ENCODE assay signal across 17 cellular contexts in genomic region chr5:76622076-76622475, GRCh38. TPM values are rescaled to one million over a fixed set of nuclear protein-coding genes. Genes with fewer than 3 reads are reported as not detected.
DNase-seq lines count a peak whose midpoint lies in the region; ATAC-seq and TF ChIP-seq lines count a peak whose summit lies in the region.
"Had no signal": no experiment of that assay in that cellular context is flagged by ENCODE, and none has a peak within 500 bp of the region (broad histone marks: within the 10 kb centered on the region; RNA-seq: fewer than 3 reads in every experiment).

No MANE protein-coding gene starts in this region.

- peak overlapping the region; percentile 61 for H2BK20ac ChIP-seq in IMR-90 (ENCODE audit: low read depth, low read length)

- dilution Hi-C loops in IMR-90 (cut with HindIII; ENCODE audit: low sequenced_read_pairs, unreplicated experiment) = no loop called here

- peaks cover 0 to 17% of the 10 kb centered on the region in 2 experiments; a peak in 1 of 4 replicates for H3K79me1 ChIP-seq in IMR-90 (ENCODE audit: low read depth in 1 of 2, low read length in 2 of 2)

- H2BK120ac ChIP-seq in IMR-90 (ENCODE audit: low read depth, low read length) = peak overlapping the region; percentile 60

- peak overlapping the region; percentile 44; the same call in 1 of the 2 replicates for H3K14ac ChIP-seq in IMR-90 (replicated peaks; ENCODE audit: low read depth, low read length)

- TF ChIP-seq RAD21 in IMR-90 (IDR thresholded peaks at IDR 0.05; ENCODE audit: low read length) = no peak

- H3K4me3 Mint-ChIP-seq in chondrocyte (ENCODE audit: unreplicated experiment) (peak overlapping the region; percentile 65), natural killer cell (peak overlapping the region; percentile 14)
- H3K4me3 Mint-ChIP-seq: activated B cell treated with CpG ODN at 0.5 μM for 24 hours; naive B cell; T-helper 1 cell treated with Interleukin-12 subunit alpha and Interleukin-12 subunit beta and Interleukin-4 antibody, amounts not matched to agents 30 μg/mL and 1 μg/mL, for 36 hours had no signal

- 93% methylated on average over 4 of the region's 5 CpGs; no CpG with 5 or more reads in 1 of the 2 experiments for WGBS in IMR-90 (ENCODE audit: extremely low coverage in 2 of 2, insufficient read length in 1 of 2), 2 experiments
- WGBS in right cardiac atrium = 85% methylated on average over 5 of the region's 5 CpGs

- H3K36me3 ChIP-seq in A673 (ENCODE audit: insufficient read depth, low read length, poor library complexity, severe bottlenecking) = peaks cover 10% of the 10 kb centered on the region
- peaks cover 6% of the 10 kb centered on the region for H3K36me3 ChIP-seq in IMR-90 (ENCODE audit: control insufficient read depth, insufficient read depth, low read length)
- H3K36me3 ChIP-seq: lower lobe of right lung, uterus had no signal

- no peak overlapping the region for H2AFZ ChIP-seq in IMR-90 (replicated peaks; ENCODE audit: low read length, poor library complexity)

- H3K4me3 ChIP-seq in A673 (ENCODE audit: low read depth, low read length, poor library complexity, severe bottlenecking) (peak overlapping the region; percentile 37), IMR-90 (ENCODE audit: insufficient read depth, low read depth, low read length) (peak overlapping the region; percentile 40; the same call in 1 of the 2 replicates), right cardiac atrium (ENCODE audit: low read length) (no peak overlapping the region)
- H3K4me3 ChIP-seq: lower lobe of right lung, uterus had no signal

- TF ChIP-seq POLR2A in IMR-90 (IDR thresholded peaks at IDR 0.05; ENCODE audit: low read depth, low read length) = no peak

- peak overlapping the region; percentile 58 for H3K23ac ChIP-seq in IMR-90 (ENCODE audit: low read depth, low read length)

- peak overlapping the region; percentile 70 for H4K5ac ChIP-seq in IMR-90 (ENCODE audit: low read depth, low read length)

- intact Hi-C loops in A673 (cut with micrococcal nuclease; ENCODE audit: unreplicated experiment) (no loop called here), IMR-90 (cut with micrococcal nuclease) (loop anchor here (5.0 kb wide), 1 partner anchor 95 kb away; the partner anchor contains the start of gene F2R), natural killer cell (cut with micrococcal nuclease) (no loop called here), right cardiac atrium (cut with DNase I) (no loop called here)

- H4K91ac ChIP-seq in IMR-90 (ENCODE audit: insufficient read depth, low read depth, low read length) = peak overlapping the region; percentile 63

- H3K9ac ChIP-seq in IMR-90 (ENCODE audit: low read depth, low read length) = no peak overlapping the region; the same call in 1 of the 2 replicates

- H3K9me1 ChIP-seq in IMR-90 (ENCODE audit: insufficient read depth, low read length) = peaks cover 3% of the 10 kb centered on the region

- H2AK5ac ChIP-seq in IMR-90 (ENCODE audit: low read depth, low read length) = peak overlapping the region; percentile 29; the same call in 1 of the 2 replicates

- CTCF ChIA-PET in A673 (lab: Charles Lee) = no interaction called here
- CTCF ChIA-PET in IMR-90 (lab: Yijun Ruan, JAX) = no interaction called here

- H3K27me3 Mint-ChIP-seq in chondrocyte (ENCODE audit: low read depth) (no peaks in the 10 kb centered on the region), natural killer cell (ENCODE audit: low read depth in 2 of 2) (no peaks in the 10 kb centered on the region)
- H3K27me3 Mint-ChIP-seq: activated B cell treated with CpG ODN at 0.5 μM for 24 hours had no signal

- H3K56ac ChIP-seq in IMR-90 (ENCODE audit: extremely low read depth, insufficient read depth, low read length) = no peak overlapping the region

- H3K27ac Mint-ChIP-seq in chondrocyte (ENCODE audit: unreplicated experiment) (peak overlapping the region; percentile 67), natural killer cell (peak overlapping the region; percentile 36 to 88)
- H3K27ac Mint-ChIP-seq: activated B cell treated with CpG ODN at 0.5 μM for 24 hours; naive B cell; T-helper 1 cell treated with Interleukin-12 subunit alpha and Interleukin-12 subunit beta and Interleukin-4 antibody, amounts not matched to agents 30 μg/mL and 1 μg/mL, for 36 hours had no signal

- H3K27ac ChIP-seq in A673 (ENCODE audit: low read depth, low read length, poor library complexity, severe bottlenecking) (peak overlapping the region; percentile 26), IMR-90 (ENCODE audit: insufficient read depth, low read length) (peak overlapping the region; percentile 7; the same call in 1 of the 2 replicates), right cardiac atrium (ENCODE audit: low read length) (no peak overlapping the region)
- H3K27ac ChIP-seq: lower lobe of right lung had no signal

- H3K4ac ChIP-seq in IMR-90 (ENCODE audit: low read depth, low read length) = peak overlapping the region; percentile 47

- peak overlapping the region; percentile 82; the same call in 1 of the 2 replicates for H3K18ac ChIP-seq in IMR-90 (ENCODE audit: low read depth, low read length)

- peak overlapping the region; percentile 71 for H3K4me2 ChIP-seq in IMR-90 (ENCODE audit: low read depth, low read length)

- H3K9me3 Mint-ChIP-seq in chondrocyte (ENCODE audit: low read depth) (peaks cover 2% of the 10 kb centered on the region), natural killer cell (no peaks in the 10 kb centered on the region)
- H3K9me3 Mint-ChIP-seq: activated B cell treated with CpG ODN at 0.5 μM for 24 hours; naive B cell; T-helper 1 cell treated with Interleukin-12 subunit alpha and Interleukin-12 subunit beta and Interleukin-4 antibody, amounts not matched to agents 30 μg/mL and 1 μg/mL, for 36 hours had no signal

- H3K4me1 ChIP-seq in A673 (ENCODE audit: insufficient read depth, low read length, poor library complexity, severe bottlenecking) (peaks cover 53% of the 10 kb centered on the region), IMR-90 (ENCODE audit: control insufficient read depth, insufficient read depth, low read length) (peaks cover 9% of the 10 kb centered on the region; the same call in 1 of the 2 replicates), right cardiac atrium (ENCODE audit: control insufficient read depth, insufficient read depth, low read length) (no peaks in the 10 kb centered on the region)
- H3K4me1 ChIP-seq: lower lobe of right lung, uterus had no signal

- BruUV-seq in A673 (replicated peaks; lab: Mats Ljungman, UMichigan) (no TSS peak), IMR-90 (replicated peaks; lab: Mats Ljungman, UMichigan) (no TSS peak)

- no peaks in the 10 kb centered on the region for H4K20me1 ChIP-seq in IMR-90 (ENCODE audit: insufficient read depth, low read length)

- peak overlapping the region; percentile 57; the same call in 2 of the 3 replicates for H2BK15ac ChIP-seq in IMR-90 (ENCODE audit: low read depth, low read length)

- no peak for DNase-seq in A673 (ENCODE audit: low spot score)
- no peak for DNase-seq in IMR-90
- no peak for DNase-seq in chondrocyte (ENCODE audit: low spot score)
- no peak for DNase-seq in natural killer cell
- no peak for DNase-seq in right cardiac atrium
- no peak for DNase-seq in omental fat pad (ENCODE audit: low spot score)
- DNase-seq: activated B cell treated with CpG ODN at 0.5 μM for 24 hours; lower lobe of right lung; naive B cell; NCI-H2029 treated with DMSO at 0.1 percent for 48 hours; NCI-H510A; stimulated activated CD4-positive, alpha-beta T cell treated with anti-CD3 and anti-CD28 coated beads, Interleukin-1b, Interleukin-23, amount 100 ng/mL, for 48 hours; uterus had no signal

- peaks cover 46% of the 10 kb centered on the region for H3K4me1 Mint-ChIP-seq in chondrocyte (ENCODE audit: low read depth)
- peaks cover 62 to 66% of the 10 kb centered on the region in 2 donors for H3K4me1 Mint-ChIP-seq in natural killer cell
- H3K4me1 Mint-ChIP-seq: activated B cell treated with CpG ODN at 0.5 μM for 24 hours had no signal

- peak overlapping the region in 1 of 2 experiments; percentile 74; a peak in 3 of 4 replicates for H4K8ac ChIP-seq in IMR-90 (ENCODE audit: low read depth in 2 of 2, low read length in 2 of 2)

- in situ Hi-C loops in IMR-90 (cut with MboI; ENCODE audit: low sequenced_read_pairs) = no loop called here

- peak overlapping the region; percentile 26 for H2BK5ac ChIP-seq in IMR-90 (ENCODE audit: low read depth, low read length, poor library complexity, severe bottlenecking)

- H2AK9ac ChIP-seq in IMR-90 (replicated peaks; ENCODE audit: low read depth, low read length, poor library complexity) = peak overlapping the region; percentile 56

- H3K27me3 ChIP-seq in A673 (replicated peaks; ENCODE audit: insufficient read depth, low read depth, low read length, poor library complexity) (no peaks in the 10 kb centered on the region), IMR-90 (ENCODE audit: control insufficient read depth, insufficient read depth, low read length) (no peaks in the 10 kb centered on the region), right cardiac atrium (ENCODE audit: control insufficient read depth, insufficient read depth) (no peaks in the 10 kb centered on the region)
- H3K27me3 ChIP-seq: uterus had no signal

- ATAC-seq in IMR-90 (ENCODE audit: low read depth) = no peak
- no peak for ATAC-seq in natural killer cell
- ATAC-seq in GM21526 (IDR thresholded peaks at IDR 0.05; ENCODE audit: low FRiP score, unreplicated experiment) = no peak
- ATAC-seq in right cardiac atrium = no peak
- no peak for ATAC-seq in omental fat pad (ENCODE audit: low FRiP score)
- no peak for ATAC-seq in GM21360 (IDR thresholded peaks at IDR 0.05; ENCODE audit: unreplicated experiment)
- ATAC-seq: lower lobe of right lung had no signal

- H3K36me3 Mint-ChIP-seq in chondrocyte (ENCODE audit: low read depth) (no peaks in the 10 kb centered on the region), natural killer cell (peaks cover 9% of the 10 kb centered on the region)

- H3K9me3 ChIP-seq in A673 (ENCODE audit: low read depth, low read length, poor library complexity, severe bottlenecking) (no peaks in the 10 kb centered on the region), IMR-90 (ENCODE audit: control insufficient read depth, insufficient read depth, low read length) (no peaks in the 10 kb centered on the region), right cardiac atrium (ENCODE audit: control insufficient read depth, low read length) (no peaks in the 10 kb centered on the region)
- H3K9me3 ChIP-seq: lower lobe of right lung, uterus had no signal

- TF ChIP-seq CTCF in A673 (conservative IDR thresholded peaks at IDR 0.05; ENCODE audit: low read depth, low read length) (no peak), IMR-90 (conservative IDR thresholded peaks at IDR 0.05; ENCODE audit: low read depth, low read length) (no peak), chondrocyte (IDR thresholded peaks at IDR 0.05) (no peak), natural killer cell (IDR thresholded peaks at IDR 0.05) (no peak), omental fat pad (IDR thresholded peaks at IDR 0.05) (no peak)

- POLR2A ChIA-PET in A673 (lab: Charles Lee; ENCODE audit: low non-redundant PET) (no interaction called here), IMR-90 (lab: Charles Lee; ENCODE audit: unreplicated experiment) (no interaction called here)

RNA-seq across cellular contexts. Expression of gene F2RL2, which starts 1.1 kb away (rescaled TPM):
- total RNA-seq in A673 (2021) (14.0 and 14.4 TPM in 2 replicates), IMR-90 (2012; rRNA removed) (18.1 and 21.7 TPM in 2 replicates), chondrocyte (7.9 to 31.3 TPM (median 8.4 TPM) in 3 replicates), natural killer cell (not detected), right cardiac atrium (1 to 10 TPM in 1 of 4 donors, under 1 TPM in 3; 0.11 to 1.4 (median 0.32) TPM), omental fat pad (under 1 TPM in 2 of 4 donors, not detected in 2; 0.28 to 0.63 TPM)
- polyA plus RNA-seq in IMR-90 (2012; rRNA removed) (30.9 and 32.8 TPM in 2 replicates), right cardiac atrium (0.11 TPM)
- 15.5 and 22.9 TPM in 2 replicates for polyA plus RNA-seq in IMR-90 (2012; cell fraction: cytosol; rRNA removed)
- 5.8 and 23.9 TPM in 2 replicates for polyA plus RNA-seq in IMR-90 (2012; cell fraction: nucleus; rRNA removed; ENCODE audit: low replicate concordance)
- total RNA-seq: activated B cell treated with CpG ODN at 0.5 μM for 24 hours; activated CD8-positive, alpha-beta memory T cell treated with anti-CD3 and anti-CD28 coated beads for 36 hours; lower lobe of right lung had no signal
